ENCODE assay signal across 8 cellular contexts in the genomic region with DNA sequence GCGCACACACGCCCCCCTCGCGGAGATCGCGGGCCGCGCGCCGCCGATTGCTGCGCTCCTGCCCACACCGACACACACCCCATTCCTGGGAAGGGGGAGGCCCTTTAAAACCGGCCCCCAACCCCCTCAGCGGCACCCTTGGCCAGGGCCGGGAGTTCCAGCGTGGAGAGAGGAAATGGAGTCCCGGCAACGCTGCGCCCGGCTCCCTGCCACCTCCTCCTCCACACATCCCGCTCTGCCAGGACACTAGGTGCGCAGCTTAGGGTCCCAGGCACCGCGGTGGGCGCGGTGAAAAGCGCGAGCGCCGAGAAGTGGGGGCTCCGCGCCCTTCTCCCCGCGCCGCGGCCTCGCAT. TPM values are rescaled to one million over a fixed set of nuclear protein-coding genes. Genes with fewer than 3 reads are reported as not detected.
DNase-seq lines count a peak whose midpoint lies in the region; ATAC-seq, FAIRE-seq and TF ChIP-seq lines count a peak whose summit lies in the region.

No MANE protein-coding gene starts in this region.

- FAIRE-seq in kidney (lab: Jason Lieb, UNC) = no peak

- H3K36me3 ChIP-seq in adipocyte (ENCODE audit: control insufficient read depth, insufficient read depth, low read length, severe bottlenecking) = peaks cover 8% of the 10 kb centered on the region
- no peaks in the 10 kb centered on the region for H3K36me3 ChIP-seq in kidney (ENCODE audit: control insufficient read depth in 1 of 2, insufficient read depth in 2 of 2, low read length in 2 of 2)
- H3K36me3 ChIP-seq in subcutaneous abdominal adipose tissue (ENCODE audit: control insufficient read depth in 5 of 5, insufficient read depth in 5 of 5, low read length in 5 of 5) = peaks cover 0 to 6% (median 0%) of the 10 kb centered on the region in 5 donors

- H3K9ac ChIP-seq in adipocyte (ENCODE audit: low read length) = peak overlapping the region; percentile 98
- H3K9ac ChIP-seq in kidney (ENCODE audit: low read length in 2 of 2) = peak overlapping the region; percentile 97
- H3K9ac ChIP-seq in subcutaneous abdominal adipose tissue (ENCODE audit: low read length in 5 of 5) = peak overlapping the region; percentile 68 to 100 (median 100)

- H3K4me3 ChIP-seq in AG04449 (ENCODE audit: low read depth, low read length) (peak overlapping the region; percentile 96), adipocyte (ENCODE audit: low read length) (peak overlapping the region; percentile 96), kidney (ENCODE audit: low read length in 2 of 2) (peak overlapping the region; percentile 92 to 95), subcutaneous abdominal adipose tissue (ENCODE audit: low read depth in 1 of 5, low read length in 5 of 5) (peak overlapping the region; percentile 91 to 100 (median 95))

- DNase-seq in AG04449 (ENCODE audit: low read depth, low spot score) (no peak), adipocyte (ENCODE audit: low read depth) (no peak), kidney (peak; percentile 89), CD1c-positive myeloid dendritic cell (ENCODE audit: extremely low spot score) (no peak), HPDE6-E6E7 (ENCODE audit: extremely low spot score) (no peak)

- H3K27ac ChIP-seq in kidney (ENCODE audit: low read depth in 2 of 2, low read length in 2 of 2) (peak overlapping the region; percentile 97 to 98), subcutaneous abdominal adipose tissue (ENCODE audit: low read depth, low read length) (peak overlapping the region; percentile 99)

- intact Hi-C loops in kidney (cut with DNase I) = no loop called here

- POLR2A ChIA-PET in AG04449 (lab: Yijun Ruan, JAX) = interaction anchor here (1.0 to 2.7 kb wide), 3 partner anchors 20 to 58 kb away, joined by 5 to 14 read pairs (median 8); no protein-coding TSS in a partner anchor

- TF ChIP-seq CTCF in AG04449 (IDR thresholded peaks at IDR 0.05; ENCODE audit: insufficient read depth, low read length, missing control alignments) (no peak), kidney (IDR thresholded peaks at IDR 0.05; ENCODE audit: borderline replicate concordance, extremely low read depth, insufficient read depth) (no peak)

- H3K27me3 ChIP-seq in adipocyte (replicated peaks; ENCODE audit: control insufficient read depth, insufficient read depth, low read length) = no peaks in the 10 kb centered on the region
- no peaks in the 10 kb centered on the region for H3K27me3 ChIP-seq in subcutaneous abdominal adipose tissue (ENCODE audit: control insufficient read depth in 5 of 5, insufficient read depth in 4 of 5, low read length in 5 of 5)

- no peaks in the 10 kb centered on the region for H3K9me3 ChIP-seq in adipocyte (ENCODE audit: control insufficient read depth, low read length)
- H3K9me3 ChIP-seq in kidney (ENCODE audit: control insufficient read depth in 1 of 2, low read length in 2 of 2) = no peaks in the 10 kb centered on the region
- no peaks in the 10 kb centered on the region for H3K9me3 ChIP-seq in subcutaneous abdominal adipose tissue (ENCODE audit: control insufficient read depth in 5 of 5, low read length in 5 of 5)

- CTCF ChIA-PET in AG04449 (lab: Yijun Ruan, JAX) = interaction anchor here (1.0 to 6.3 kb wide), 15 partner anchors 9 to 61 kb away, joined by 3 to 33 read pairs (median 7); no protein-coding TSS in a partner anchor

- H3K4me1 ChIP-seq in adipocyte (ENCODE audit: control insufficient read depth, insufficient read depth, low read length) = peaks cover 39% of the 10 kb centered on the region
- H3K4me1 ChIP-seq in kidney (ENCODE audit: control insufficient read depth in 1 of 2, insufficient read depth in 1 of 2, low read depth in 1 of 2, low read length in 2 of 2) = peaks cover 15 to 24% of the 10 kb centered on the region in 2 donors
- H3K4me1 ChIP-seq in subcutaneous abdominal adipose tissue (ENCODE audit: control insufficient read depth in 5 of 5, insufficient read depth in 5 of 5, low read length in 5 of 5) = peaks cover 15 to 45% (median 44%) of the 10 kb centered on the region in 5 donors

- ATAC-seq in GM18907 (IDR thresholded peaks at IDR 0.05; ENCODE audit: unreplicated experiment) = peak; percentile 27
- ATAC-seq in HG03139 (IDR thresholded peaks at IDR 0.05; ENCODE audit: unreplicated experiment) = peak; percentile 4

RNA-seq across cellular contexts. Expression of gene CDC42EP4, which starts 0.4 kb away (rescaled TPM):
- 76.9 TPM for total RNA-seq in kidney
- 26.2 TPM for polyA plus RNA-seq in kidney (ENCODE audit: insufficient read depth, low read depth, low replicate concordance)

RNA-seq across cellular contexts. Expression of gene CPSF4L, which starts 49.7 kb away (rescaled TPM):
- total RNA-seq in kidney = not detected
- not detected for polyA plus RNA-seq in kidney (ENCODE audit: insufficient read depth, low read depth, low replicate concordance)
